Comparison of ENCODE assay signal across 9 cellular contexts in genomic region chr7:12491526-12491925, GRCh38.
"Had no signal": no experiment of that assay in that cellular context is flagged by ENCODE, and none has a peak within 500 bp of the region (broad histone marks: within the 10 kb centered on the region; RNA-seq: fewer than 3 reads in every experiment).

No MANE protein-coding gene starts in this region.

- H3K27ac ChIP-seq: HL-60, KMS-11 had no signal

- H3K4me1 Mint-ChIP-seq: IgD-negative memory B cell had no signal

- ATAC-seq: HepG2, K562 had no signal

- H3K4me3 Mint-ChIP-seq: IgD-negative memory B cell had no signal

- H3K36me3 Mint-ChIP-seq: IgD-negative memory B cell had no signal

- H3K9ac ChIP-seq: KMS-11 had no signal

- DNase-seq: IMR-90, KBM-7, KG1 had no signal

- H3K4me2 ChIP-seq: KMS-11 had no signal

- FAIRE-seq: HepG2, HTR-8/SVneo, K562 had no signal

- H3K4me3 ChIP-seq: K562 had no signal

- H3K9me3 Mint-ChIP-seq: IgD-negative memory B cell had no signal

- H3K27ac Mint-ChIP-seq: IgD-negative memory B cell had no signal

- H3K27me3 Mint-ChIP-seq: IgD-negative memory B cell had no signal
